In the genomic region with DNA sequence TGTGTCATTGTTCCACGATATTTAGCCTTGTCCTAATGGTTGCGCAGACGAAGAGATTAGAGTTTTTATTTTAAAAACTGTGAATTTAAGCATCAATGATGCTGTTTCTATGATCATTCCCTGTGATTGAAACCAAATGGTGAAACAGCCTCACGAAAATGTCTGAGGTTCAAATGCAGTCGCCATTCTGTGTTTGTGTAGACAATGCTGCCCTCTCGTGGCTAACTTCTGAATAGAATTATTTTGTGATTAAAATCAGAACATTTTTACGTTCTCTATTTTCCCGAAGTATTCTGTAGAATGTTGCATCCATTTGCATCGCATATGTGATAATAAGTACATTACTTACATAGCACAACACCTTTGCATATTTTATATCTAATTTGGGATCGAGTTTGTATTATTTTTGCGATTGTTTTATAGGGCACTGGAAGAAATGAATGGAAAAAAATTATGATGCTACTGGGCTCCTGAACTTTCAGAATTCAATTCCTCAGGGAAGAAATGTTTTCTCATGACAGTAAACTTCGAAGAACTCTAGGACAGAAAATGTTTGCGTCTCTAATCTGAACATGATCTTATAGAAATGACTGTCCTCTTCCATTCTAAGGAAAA, we compare ENCODE assay signal across 8 cellular contexts. TPM values are rescaled to one million over a fixed set of nuclear protein-coding genes. Genes with fewer than 3 reads are reported as not detected.
DNase-seq lines count a peak whose midpoint lies in the region; ATAC-seq and TF ChIP-seq lines count a peak whose summit lies in the region.

No MANE protein-coding gene starts in this region.

- peak overlapping the region; percentile 60 for H3K27ac Mint-ChIP-seq in stimulated activated memory B cell treated with anti-CD40 and anti-IgM and Interleukin-4, amounts not matched to agents 10 μg/mL and 1 μg/mL and 100 μg/mL, for 72 hours

- TF ChIP-seq POLR2A in right lobe of liver (IDR thresholded peaks at IDR 0.05) = no peak

- no peaks in the 10 kb centered on the region for H3K36me3 ChIP-seq in right lobe of liver

- H3K4me3 ChIP-seq in right lobe of liver = no peak overlapping the region

- DNase-seq in NCI-H1436 (lab: John Stamatoyannopoulos, UW) = peak; percentile 57
- DNase-seq in NCI-H1436 treated with DMSO at 0.1 percent for 48 hours (lab: John Stamatoyannopoulos, UW) = no peak
- DNase-seq in KG1 (lab: John Stamatoyannopoulos, UW) = peak; percentile 35
- DNase-seq in dedifferentiated amniotic fluid mesenchymal stem cell (ENCODE audit: extremely low spot score) = peak; percentile 78
- no peak for DNase-seq in right lobe of liver
- no peak for DNase-seq in GOT3 (lab: John Stamatoyannopoulos, UW)

- H3K27me3 ChIP-seq in right lobe of liver = no peaks in the 10 kb centered on the region

- no peak overlapping the region for H3K27ac ChIP-seq in right lobe of liver

- 13% methylated on average over 13 of the region's 13 CpGs for WGBS in right lobe of liver (ENCODE audit: insufficient coverage, low coverage, low lambda C conversion rate, missing lambda C conversion rate)

- peaks cover 17% of the 10 kb centered on the region for H3K4me1 Mint-ChIP-seq in stimulated activated memory B cell treated with anti-CD40 and anti-IgM and Interleukin-4, amounts not matched to agents 10 μg/mL and 1 μg/mL and 100 μg/mL, for 72 hours

- H3K4me3 Mint-ChIP-seq in stimulated activated memory B cell treated with anti-CD40 and anti-IgM and Interleukin-4, amounts not matched to agents 10 μg/mL and 1 μg/mL and 100 μg/mL, for 72 hours = no peak overlapping the region

- H3K4me1 ChIP-seq in right lobe of liver = peaks cover 0 to 4% (median 0%) of the 10 kb centered on the region in 4 donors

- intact Hi-C loops in right lobe of liver (cut with DNase I) = loop anchor here (5.0 to 10.0 kb wide), 3 partner anchors 493 to 680 kb away; no protein-coding TSS in a partner anchor

- no peaks in the 10 kb centered on the region for H3K36me3 Mint-ChIP-seq in stimulated activated memory B cell treated with anti-CD40 and anti-IgM and Interleukin-4, amounts not matched to agents 10 μg/mL and 1 μg/mL and 100 μg/mL, for 72 hours

- H3K9me3 ChIP-seq in right lobe of liver = no peaks in the 10 kb centered on the region

- no peaks in the 10 kb centered on the region for H3K9me3 Mint-ChIP-seq in stimulated activated memory B cell treated with anti-CD40 and anti-IgM and Interleukin-4, amounts not matched to agents 10 μg/mL and 1 μg/mL and 100 μg/mL, for 72 hours

- TF ChIP-seq CTCF in right lobe of liver (IDR thresholded peaks at IDR 0.05) = peak; percentile 65 to 89 (median 74)

- H3K27me3 Mint-ChIP-seq in stimulated activated memory B cell treated with anti-CD40 and anti-IgM and Interleukin-4, amounts not matched to agents 10 μg/mL and 1 μg/mL and 100 μg/mL, for 72 hours = no peaks in the 10 kb centered on the region

- ATAC-seq in SK-N-SH treated with all-trans-retinoic acid at 6 μM for 48 hours = peak; percentile 52
- peak; percentile 62 to 78 (median 68) for ATAC-seq in right lobe of liver
- ATAC-seq in stimulated activated memory B cell treated with anti-CD40 and anti-IgM and Interleukin-4, amounts not matched to agents 10 μg/mL and 1 μg/mL and 100 μg/mL, for 72 hours = no peak

TF ChIP-seq in SK-N-SH treated with all-trans-retinoic acid at 6 μM for 48 hours, 23 proteins besides CTCF, POLR2A, EP300 and RAD21:
- TF ChIP-seq, protein P1, sequence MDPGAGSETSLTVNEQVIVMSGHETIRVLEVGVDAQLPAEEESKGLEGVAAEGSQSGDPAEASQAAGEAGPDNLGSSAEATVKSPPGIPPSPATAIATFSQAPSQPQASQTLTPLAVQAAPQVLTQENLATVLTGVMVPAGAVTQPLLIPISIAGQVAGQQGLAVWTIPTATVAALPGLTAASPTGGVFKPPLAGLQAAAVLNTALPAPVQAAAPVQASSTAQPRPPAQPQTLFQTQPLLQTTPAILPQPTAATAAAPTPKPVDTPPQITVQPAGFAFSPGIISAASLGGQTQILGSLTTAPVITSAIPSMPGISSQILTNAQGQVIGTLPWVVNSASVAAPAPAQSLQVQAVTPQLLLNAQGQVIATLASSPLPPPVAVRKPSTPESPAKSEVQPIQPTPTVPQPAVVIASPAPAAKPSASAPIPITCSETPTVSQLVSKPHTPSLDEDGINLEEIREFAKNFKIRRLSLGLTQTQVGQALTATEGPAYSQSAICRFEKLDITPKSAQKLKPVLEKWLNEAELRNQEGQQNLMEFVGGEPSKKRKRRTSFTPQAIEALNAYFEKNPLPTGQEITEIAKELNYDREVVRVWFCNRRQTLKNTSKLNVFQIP (CRISPR knock-in tag; IDR thresholded peaks at IDR 0.05; ENCODE audit: borderline replicate concordance, low read depth) = no peak
- TF ChIP-seq, protein P2, sequence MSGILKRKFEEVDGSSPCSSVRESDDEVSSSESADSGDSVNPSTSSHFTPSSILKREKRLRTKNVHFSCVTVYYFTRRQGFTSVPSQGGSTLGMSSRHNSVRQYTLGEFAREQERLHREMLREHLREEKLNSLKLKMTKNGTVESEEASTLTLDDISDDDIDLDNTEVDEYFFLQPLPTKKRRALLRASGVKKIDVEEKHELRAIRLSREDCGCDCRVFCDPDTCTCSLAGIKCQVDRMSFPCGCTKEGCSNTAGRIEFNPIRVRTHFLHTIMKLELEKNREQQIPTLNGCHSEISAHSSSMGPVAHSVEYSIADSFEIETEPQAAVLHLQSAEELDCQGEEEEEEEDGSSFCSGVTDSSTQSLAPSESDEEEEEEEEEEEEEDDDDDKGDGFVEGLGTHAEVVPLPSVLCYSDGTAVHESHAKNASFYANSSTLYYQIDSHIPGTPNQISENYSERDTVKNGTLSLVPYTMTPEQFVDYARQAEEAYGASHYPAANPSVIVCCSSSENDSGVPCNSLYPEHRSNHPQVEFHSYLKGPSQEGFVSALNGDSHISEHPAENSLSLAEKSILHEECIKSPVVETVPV (CRISPR knock-in tag; IDR thresholded peaks at IDR 0.05) = no peak
- TF ChIP-seq, protein P3, sequence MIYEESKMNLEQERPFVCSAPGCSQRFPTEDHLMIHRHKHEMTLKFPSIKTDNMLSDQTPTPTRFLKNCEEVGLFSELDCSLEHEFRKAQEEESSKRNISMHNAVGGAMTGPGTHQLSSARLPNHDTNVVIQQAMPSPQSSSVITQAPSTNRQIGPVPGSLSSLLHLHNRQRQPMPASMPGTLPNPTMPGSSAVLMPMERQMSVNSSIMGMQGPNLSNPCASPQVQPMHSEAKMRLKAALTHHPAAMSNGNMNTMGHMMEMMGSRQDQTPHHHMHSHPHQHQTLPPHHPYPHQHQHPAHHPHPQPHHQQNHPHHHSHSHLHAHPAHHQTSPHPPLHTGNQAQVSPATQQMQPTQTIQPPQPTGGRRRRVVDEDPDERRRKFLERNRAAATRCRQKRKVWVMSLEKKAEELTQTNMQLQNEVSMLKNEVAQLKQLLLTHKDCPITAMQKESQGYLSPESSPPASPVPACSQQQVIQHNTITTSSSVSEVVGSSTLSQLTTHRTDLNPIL (CRISPR knock-in tag; IDR thresholded peaks at IDR 0.05; ENCODE audit: low read depth) = no peak
- TF ChIP-seq ZFP30 (CRISPR knock-in tag; IDR thresholded peaks at IDR 0.05) (no peak), BACH2 (CRISPR knock-in tag; IDR thresholded peaks at IDR 0.05; ENCODE audit: borderline replicate concordance) (no peak), ZNF70 (CRISPR knock-in tag; IDR thresholded peaks at IDR 0.05) (no peak), CSDC2 (CRISPR knock-in tag; IDR thresholded peaks at IDR 0.05) (no peak), ISL1 (CRISPR knock-in tag; IDR thresholded peaks at IDR 0.05) (no peak), ZNF565 (CRISPR knock-in tag; conservative IDR thresholded peaks at IDR 0.05; ENCODE audit: low read depth) (no peak), TCF4 (CRISPR knock-in tag; IDR thresholded peaks at IDR 0.05; ENCODE audit: borderline replicate concordance) (no peak), ZNF8 (CRISPR knock-in tag; IDR thresholded peaks at IDR 0.05) (no peak), ARNTL (CRISPR knock-in tag; IDR thresholded peaks at IDR 0.05; ENCODE audit: borderline replicate concordance, low read depth) (no peak), ZC3H10 (CRISPR knock-in tag; IDR thresholded peaks at IDR 0.05) (no peak)
- TF ChIP-seq, protein P4, sequence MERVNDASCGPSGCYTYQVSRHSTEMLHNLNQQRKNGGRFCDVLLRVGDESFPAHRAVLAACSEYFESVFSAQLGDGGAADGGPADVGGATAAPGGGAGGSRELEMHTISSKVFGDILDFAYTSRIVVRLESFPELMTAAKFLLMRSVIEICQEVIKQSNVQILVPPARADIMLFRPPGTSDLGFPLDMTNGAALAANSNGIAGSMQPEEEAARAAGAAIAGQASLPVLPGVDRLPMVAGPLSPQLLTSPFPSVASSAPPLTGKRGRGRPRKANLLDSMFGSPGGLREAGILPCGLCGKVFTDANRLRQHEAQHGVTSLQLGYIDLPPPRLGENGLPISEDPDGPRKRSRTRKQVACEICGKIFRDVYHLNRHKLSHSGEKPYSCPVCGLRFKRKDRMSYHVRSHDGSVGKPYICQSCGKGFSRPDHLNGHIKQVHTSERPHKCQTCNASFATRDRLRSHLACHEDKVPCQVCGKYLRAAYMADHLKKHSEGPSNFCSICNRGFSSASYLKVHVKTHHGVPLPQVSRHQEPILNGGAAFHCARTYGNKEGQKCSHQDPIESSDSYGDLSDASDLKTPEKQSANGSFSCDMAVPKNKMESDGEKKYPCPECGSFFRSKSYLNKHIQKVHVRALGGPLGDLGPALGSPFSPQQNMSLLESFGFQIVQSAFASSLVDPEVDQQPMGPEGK (CRISPR knock-in tag; IDR thresholded peaks at IDR 0.05; ENCODE audit: borderline replicate concordance) = no peak

RNA-seq across cellular contexts. Expression of a gene that starts 54.8 kb away (rescaled TPM):
- 10 to 100 TPM; 10.1 to 22.6 (median 16.8) TPM for total RNA-seq in right lobe of liver

Comparison
In these comparisons a context has a peak if more than half of its experiments do, and no peak if none do; other contexts are left out.
1. DNase-seq: peak in NCI-H1436 (single experiment), KG1 (single experiment) and dedifferentiated amniotic fluid mesenchymal stem cell (single experiment); none in NCI-H1436 treated with DMSO at 0.1 percent for 48 hours (single experiment), right lobe of liver (0 of 3) and GOT3 (single experiment).